Comparison of ENCODE assay signal across 10 cellular contexts in the genomic region with DNA sequence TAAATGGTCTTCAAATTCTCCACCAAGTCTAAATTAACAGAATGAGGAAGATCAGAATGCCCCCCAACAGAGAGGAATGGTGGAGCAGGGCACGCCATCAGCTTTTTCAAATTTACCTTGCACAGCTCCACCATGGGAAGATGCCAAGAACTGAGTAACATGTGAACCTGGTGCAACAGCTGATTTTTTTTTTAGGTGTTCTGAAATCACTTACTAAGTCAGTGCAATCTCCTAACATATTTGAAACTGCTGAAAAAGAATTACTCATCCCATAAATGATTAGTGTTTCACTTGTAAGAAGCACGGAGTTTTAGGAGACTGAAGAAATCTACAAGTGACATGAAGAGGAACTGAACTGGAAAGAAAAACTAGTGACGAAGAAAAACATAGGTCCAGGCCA. TPM values are rescaled to one million over a fixed set of nuclear protein-coding genes. Genes with fewer than 3 reads are reported as not detected.
DNase-seq lines count a peak whose midpoint lies in the region; ATAC-seq, FAIRE-seq and TF ChIP-seq lines count a peak whose summit lies in the region.
"Had no signal": no experiment of that assay in that cellular context is flagged by ENCODE, and none has a peak within 500 bp of the region (broad histone marks: within the 10 kb centered on the region; RNA-seq: fewer than 3 reads in every experiment).

No MANE protein-coding gene starts in this region.

- H2BK120ac ChIP-seq in mesenchymal stem cell (ENCODE audit: low read depth, low read length), result peak overlapping the region; percentile 5

- H3K79me1 ChIP-seq in mesenchymal stem cell (replicated peaks; ENCODE audit: low read length, poor library complexity, severe bottlenecking), result no peaks in the 10 kb centered on the region

- H3K27me3 ChIP-seq in BLaER1, result no peaks in the 10 kb centered on the region
- no peaks in the 10 kb centered on the region for H3K27me3 ChIP-seq in body of pancreas
- H3K27me3 ChIP-seq in mesenchymal stem cell (ENCODE audit: control insufficient read depth in 1 of 2, insufficient read depth in 1 of 2, low read length in 2 of 2), result no peaks in the 10 kb centered on the region
- no peaks in the 10 kb centered on the region for H3K27me3 ChIP-seq in HAP-1 (ENCODE audit: low read depth)

- no peak overlapping the region for H3K4ac ChIP-seq in mesenchymal stem cell (ENCODE audit: low read depth in 1 of 2, low read length in 2 of 2)

- H2BK15ac ChIP-seq in mesenchymal stem cell (ENCODE audit: low read depth, poor library complexity, severe bottlenecking), result no peak overlapping the region

- no peak overlapping the region for H4K8ac ChIP-seq in mesenchymal stem cell (ENCODE audit: low read length)

- no peak overlapping the region for H2AFZ ChIP-seq in mesenchymal stem cell (ENCODE audit: low read depth, low read length)

- H3K4me3 ChIP-seq in BLaER1, result no peak overlapping the region
- H3K4me3 ChIP-seq in HEK293 (ENCODE audit: low read depth, low read length), result no peak overlapping the region
- no peak overlapping the region for H3K4me3 ChIP-seq in body of pancreas
- H3K4me3 ChIP-seq in mesenchymal stem cell (ENCODE audit: insufficient read depth in 1 of 2, low read depth in 1 of 2, low read length in 2 of 2), result no peak overlapping the region
- H3K4me3 ChIP-seq in HAP-1, result no peak overlapping the region

- H3K4me1 ChIP-seq in BLaER1 (peaks cover 89% of the 10 kb centered on the region), HEK293 (ENCODE audit: control insufficient read depth, insufficient read depth, low read length) (peaks cover 17% of the 10 kb centered on the region), body of pancreas (peaks cover 87% of the 10 kb centered on the region), mesenchymal stem cell (ENCODE audit: control insufficient read depth, insufficient read depth, low read depth, low read length) (peaks cover 8% of the 10 kb centered on the region), HAP-1 (peaks cover 69% of the 10 kb centered on the region)

- DNase-seq in body of pancreas (peak; percentile 27 to 55 (median 40)), mesenchymal stem cell (peak; percentile 47), GM12891 (ENCODE audit: insufficient read length, low spot score) (no peak), NCI-H1436 (lab: John Stamatoyannopoulos, UW) (no peak), HAP-1 (ENCODE audit: low spot score in 2 of 2) (no peak)
- DNase-seq: naive B cell, NCI-H1417 had no signal

- ATAC-seq in body of pancreas (peak; percentile 24), HG03520 (IDR thresholded peaks at IDR 0.05; ENCODE audit: unreplicated experiment) (no peak)

- intact Hi-C loops in body of pancreas (cut with DNase I), result no loop called here

- TF ChIP-seq CTCF in HEK293 (tag by site-specific recombination; IDR thresholded peaks at IDR 0.05) (no peak), body of pancreas (IDR thresholded peaks at IDR 0.05) (no peak)

- CTCF ChIA-PET in HEK293 (lab: Yijun Ruan, JAX), result no interaction called here

- no peak overlapping the region for H3K23ac ChIP-seq in mesenchymal stem cell (ENCODE audit: low read length in 2 of 2)

- no peak overlapping the region for H2BK5ac ChIP-seq in mesenchymal stem cell (ENCODE audit: low read depth, low read length, poor library complexity, severe bottlenecking)

- no peak overlapping the region for H3K18ac ChIP-seq in mesenchymal stem cell (ENCODE audit: low read depth in 1 of 2, low read length in 2 of 2)

- TF ChIP-seq POLR2A in body of pancreas (IDR thresholded peaks at IDR 0.05) (no peak), GM12891 (IDR thresholded peaks at IDR 0.05; ENCODE audit: low read depth, low read length) (no peak)

- H3K36me3 ChIP-seq in BLaER1 (peaks cover 16% of the 10 kb centered on the region; the same call in 1 of the 2 replicates), HEK293 (ENCODE audit: control insufficient read depth in 2 of 2, insufficient read depth in 1 of 2, low read length in 2 of 2) (no peaks in the 10 kb centered on the region; a peak in 1 of 3 replicates), body of pancreas (replicated peaks in 1 of 2; ENCODE audit: insufficient read depth in 1 of 2, low read depth in 2 of 2) (no peaks in the 10 kb centered on the region), mesenchymal stem cell (ENCODE audit: control insufficient read depth in 1 of 2, insufficient read depth in 2 of 2, low read depth in 1 of 2, low read length in 2 of 2) (no peaks in the 10 kb centered on the region), HAP-1 (replicated peaks) (no peaks in the 10 kb centered on the region; the same call in none of the 2 replicates)

- no peak overlapping the region for H3K14ac ChIP-seq in mesenchymal stem cell (ENCODE audit: low read length in 2 of 2)

- H4K91ac ChIP-seq in mesenchymal stem cell (ENCODE audit: low read length), result no peak overlapping the region

- POLR2A ChIA-PET in HEK293 (lab: Yijun Ruan, JAX), result interaction anchor here (0.8 kb wide), 1 partner anchor 76 kb away, joined by 6 read pairs; no protein-coding TSS in a partner anchor

- H3K9me3 ChIP-seq in BLaER1 (no peaks in the 10 kb centered on the region), HEK293 (ENCODE audit: control insufficient read depth, insufficient read depth, low read depth, low read length) (no peaks in the 10 kb centered on the region), body of pancreas (no peaks in the 10 kb centered on the region), mesenchymal stem cell (ENCODE audit: control insufficient read depth, low read length) (no peaks in the 10 kb centered on the region), HAP-1 (no peaks in the 10 kb centered on the region)

- no peak overlapping the region for H2BK12ac ChIP-seq in mesenchymal stem cell (ENCODE audit: low read length in 2 of 2)

- peaks cover 100% of the 10 kb centered on the region for H4K20me1 ChIP-seq in BLaER1

- no peak for FAIRE-seq in GM12891 (lab: Jason Lieb, UNC)

- 32 to 38% methylated on average over 3 of the region's 3 CpGs for whole genome bisulfite sequencing in body of pancreas, 2 donors
- WGBS in mesenchymal stem cell, result 76% methylated on average over 3 of the region's 3 CpGs

- no peak overlapping the region for H2AK5ac ChIP-seq in mesenchymal stem cell (ENCODE audit: low read length, severe bottlenecking)

- H3K27ac ChIP-seq in BLaER1 (no peak overlapping the region), HEK293 (ENCODE audit: extremely low read depth, low read depth, low read length) (no peak overlapping the region), body of pancreas (peak overlapping the region; percentile 31 to 77 (median 71)), mesenchymal stem cell (ENCODE audit: low read length, poor library complexity, severe bottlenecking) (peak overlapping the region; percentile 74)

- peak overlapping the region; percentile 46 for H3K4me2 ChIP-seq in BLaER1
- peak overlapping the region; percentile 23 for H3K4me2 ChIP-seq in mesenchymal stem cell (ENCODE audit: low read length, poor library complexity, severe bottlenecking)

- H3K9ac ChIP-seq in BLaER1 (0 out of 2 replicates have a peak overlapping the region, but pooled peaks have one; percentile 7), mesenchymal stem cell (ENCODE audit: low read length) (peak overlapping the region; percentile 14)

- in situ Hi-C loops in HAP-1 (cut with MboI; ENCODE audit: low sequenced_read_pairs), result no loop called here

TF ChIP-seq in HEK293, 187 proteins besides CTCF, POLR2A, EP300 and RAD21 (continues in another document):
- TF ChIP-seq ZNF223 (tag by site-specific recombination; IDR thresholded peaks at IDR 0.05) (no peak), ZNF169 (tag by site-specific recombination; IDR thresholded peaks at IDR 0.05) (no peak), ZNF596 (tag by site-specific recombination; IDR thresholded peaks at IDR 0.05) (no peak), ZNF140 (tag by site-specific recombination; IDR thresholded peaks at IDR 0.05) (no peak), TRIM28 (IDR thresholded peaks at IDR 0.05; ENCODE audit: borderline replicate concordance, low read length) (no peak)
- TF ChIP-seq, protein P1, sequence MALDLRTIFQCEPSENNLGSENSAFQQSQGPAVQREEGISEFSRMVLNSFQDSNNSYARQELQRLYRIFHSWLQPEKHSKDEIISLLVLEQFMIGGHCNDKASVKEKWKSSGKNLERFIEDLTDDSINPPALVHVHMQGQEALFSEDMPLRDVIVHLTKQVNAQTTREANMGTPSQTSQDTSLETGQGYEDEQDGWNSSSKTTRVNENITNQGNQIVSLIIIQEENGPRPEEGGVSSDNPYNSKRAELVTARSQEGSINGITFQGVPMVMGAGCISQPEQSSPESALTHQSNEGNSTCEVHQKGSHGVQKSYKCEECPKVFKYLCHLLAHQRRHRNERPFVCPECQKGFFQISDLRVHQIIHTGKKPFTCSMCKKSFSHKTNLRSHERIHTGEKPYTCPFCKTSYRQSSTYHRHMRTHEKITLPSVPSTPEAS (tag by site-specific recombination; IDR thresholded peaks at IDR 0.05), result no peak

TF ChIP-seq in GM12891, 5 proteins besides CTCF, POLR2A, EP300 and RAD21:
- TF ChIP-seq POLR2AphosphoS5 (IDR thresholded peaks at IDR 0.05; ENCODE audit: low read depth, low read length) (no peak), SPI1 (IDR thresholded peaks at IDR 0.05; ENCODE audit: low read depth, low read length) (no peak), POU2F2 (IDR thresholded peaks at IDR 0.05; ENCODE audit: low read depth, low read length) (no peak), PAX5 (IDR thresholded peaks at IDR 0.05; ENCODE audit: insufficient read depth, low read length, severe bottlenecking) (no peak), TAF1 (IDR thresholded peaks at IDR 0.05; ENCODE audit: low read depth, low read length) (no peak)

RNA-seq across cellular contexts. Expression of gene TMEM245, which starts 5.1 kb away (rescaled TPM):
- 10 to 100 TPM; 38.9 to 47.0 TPM for total RNA-seq in body of pancreas
- polyA plus RNA-seq in mesenchymal stem cell (2013, experiment 1 of 2), result 37.3 TPM
- polyA plus RNA-seq in mesenchymal stem cell (2013, experiment 2 of 2), result 38.3 TPM
- 7.2 TPM for polyA plus RNA-seq in GM12891 (2012; ENCODE audit: low read depth, missing spikeins)

RNA-seq across cellular contexts. Expression of gene FRRS1L, which starts 52.4 kb away (rescaled TPM):
- under 1 TPM; 0.33 to 0.52 TPM for total RNA-seq in body of pancreas
- not detected for polyA plus RNA-seq in mesenchymal stem cell (2013, experiment 1 of 2)
- 0.01 TPM for polyA plus RNA-seq in mesenchymal stem cell (2013, experiment 2 of 2)
- polyA plus RNA-seq in GM12891 (2012; ENCODE audit: low read depth, missing spikeins), result not detected

Comparison
In these comparisons a context has a peak if more than half of its experiments do, and no peak if none do; other contexts are left out.
1. H3K27ac ChIP-seq: peak in body of pancreas (4 of 4) and mesenchymal stem cell (single experiment); none in BLaER1 (single experiment) and HEK293 (single experiment).
2. DNase-seq: peak in body of pancreas (4 of 4) and mesenchymal stem cell (single experiment); none in GM12891 (single experiment), NCI-H1436 (single experiment) and HAP-1 (0 of 2).